ENCODE assay signal across 24 cellular contexts in the genomic region with DNA sequence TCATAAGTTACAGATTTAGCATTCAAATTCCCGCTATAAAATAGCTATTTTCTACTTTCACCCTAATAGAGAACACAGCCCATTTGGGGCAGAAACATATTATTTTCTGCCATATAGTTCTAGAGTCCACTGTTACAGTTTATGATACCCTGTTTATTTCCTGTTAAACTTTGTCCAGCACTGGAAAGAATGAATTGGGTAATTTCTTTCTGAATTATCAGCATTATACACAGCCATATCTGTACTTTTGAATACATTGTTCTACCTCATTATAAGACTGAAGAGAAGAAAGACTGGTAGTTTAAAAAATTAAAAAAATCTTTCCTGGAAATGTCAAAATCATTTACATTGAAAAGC.
"Had no signal": no experiment of that assay in that cellular context is flagged by ENCODE, and none has a peak within 500 bp of the region (broad histone marks: within the 10 kb centered on the region; RNA-seq: fewer than 3 reads in every experiment).

No MANE protein-coding gene starts in this region.

- H3K27me3 ChIP-seq: foreskin keratinocyte, gastroesophageal sphincter, pancreas, tibial nerve, upper lobe of right lung, uterus had no signal

- ATAC-seq: esophagus mucosa; foreskin keratinocyte; gastroesophageal sphincter; heart left ventricle; left ventricle myocardium superior; naive thymus-derived CD8-positive, alpha-beta T cell; stimulated activated naive B cell treated with anti-CD40 and anti-IgM and Interleukin-4, amounts not matched to agents 10 μg/mL and 1 μg/mL and 100 μg/mL, for 72 hours; upper lobe of right lung had no signal

- H3K27ac ChIP-seq: epithelial cell of prostate, foreskin keratinocyte, gastroesophageal sphincter, heart left ventricle, pancreas, skin epidermis, thoracic aorta, tibial nerve, upper lobe of right lung, uterus had no signal

- H3K36me3 ChIP-seq: gastroesophageal sphincter, heart left ventricle, pancreas, thoracic aorta, tibial nerve, upper lobe of right lung, uterus had no signal

- H3K4me3 ChIP-seq: gastroesophageal sphincter, heart left ventricle, lung, pancreas, skin epidermis, thoracic aorta, tibial nerve, upper lobe of right lung, uterus had no signal

- DNase-seq: cerebellar nuclear complex; effector CD8-positive, alpha-beta T cell; endodermal cell; foreskin keratinocyte; heart left ventricle; hippocampal formation; left ventricle myocardium superior; midbrain; naive thymus-derived CD8-positive, alpha-beta T cell; occipital lobe; pancreas; retina; stimulated activated CD4-positive, alpha-beta T cell treated with anti-CD3 and anti-CD28 coated beads, Interleukin-15, amount 100 ng/mL, for 24 hours; stimulated activated CD4-positive, alpha-beta T cell treated with anti-CD3 and anti-CD28 coated beads, Interleukin-2, amount 100 ng/mL, for 48 hours; stimulated activated naive B cell treated with anti-CD40 and anti-IgM and Interleukin-4, amounts not matched to agents 10 μg/mL and 1 μg/mL and 100 μg/mL, for 72 hours; upper lobe of right lung; uterus had no signal

- H3K4me1 ChIP-seq: foreskin keratinocyte, gastroesophageal sphincter, heart left ventricle, pancreas, tibial nerve, upper lobe of right lung, uterus had no signal

- H3K9me3 ChIP-seq: gastroesophageal sphincter, heart left ventricle, pancreas, thoracic aorta, tibial nerve, upper lobe of right lung, uterus had no signal
